8 cellular contexts compared by ENCODE assay signal in the genomic region with DNA sequence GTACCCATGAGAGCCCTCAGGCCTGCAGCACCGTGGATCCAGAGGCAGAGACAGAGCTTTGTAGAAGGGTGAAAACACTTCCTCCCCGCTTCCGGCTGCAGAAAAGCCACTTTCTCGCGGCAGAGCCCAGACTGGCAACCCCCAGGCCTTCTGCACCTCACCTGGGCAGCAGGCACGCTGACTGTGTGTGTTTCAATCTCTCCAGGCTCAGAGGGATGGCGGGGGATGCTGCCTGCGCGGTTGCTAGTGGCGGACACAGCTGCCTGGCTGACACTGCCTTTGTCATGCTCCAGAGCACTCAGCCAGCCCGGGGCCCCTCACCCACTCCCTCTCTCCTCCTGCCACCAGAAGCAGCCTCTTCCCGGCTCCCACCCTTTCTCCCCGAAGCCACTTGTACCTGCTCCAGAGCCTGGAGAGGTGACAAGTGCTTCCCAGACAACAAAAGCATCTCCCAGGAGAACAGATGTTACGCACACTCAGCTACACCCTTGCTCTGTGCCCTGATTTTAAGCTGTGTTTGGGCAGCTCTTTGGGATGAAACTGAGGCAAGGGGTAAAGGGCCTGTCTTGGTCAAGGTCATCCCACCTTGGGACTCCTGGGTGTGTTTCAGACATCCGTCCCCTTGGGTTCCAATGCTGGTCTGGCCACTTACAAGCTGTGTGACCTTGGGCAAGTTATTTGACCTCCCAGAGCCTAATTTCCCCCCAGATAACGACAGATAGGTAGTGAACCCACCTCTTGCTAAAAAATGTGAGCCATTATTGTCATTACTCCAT. TPM values are rescaled to one million over a fixed set of nuclear protein-coding genes. Genes with fewer than 3 reads are reported as not detected.
DNase-seq lines count a peak whose midpoint lies in the region; ATAC-seq, FAIRE-seq and TF ChIP-seq lines count a peak whose summit lies in the region.

No MANE protein-coding gene starts in this region.

- H3K27me3 Mint-ChIP-seq in CD8-positive, alpha-beta T cell (ENCODE audit: low read depth): no peaks in the 10 kb centered on the region
- H3K27me3 Mint-ChIP-seq in activated CD8-positive, alpha-beta T cell treated with anti-CD3 and anti-CD28 coated beads for 36 hours: no peaks in the 10 kb centered on the region
- H3K27me3 Mint-ChIP-seq in progenitor cell of endocrine pancreas: no peaks in the 10 kb centered on the region

- peak overlapping the region; percentile 57 for H3K4me3 ChIP-seq in CD8-positive, alpha-beta T cell (ENCODE audit: low read depth, low read length)
- H3K4me3 ChIP-seq in epithelial cell of proximal tubule (ENCODE audit: low read depth, low read length): peak overlapping the region; percentile 86

- peaks cover 26% of the 10 kb centered on the region for H3K4me1 Mint-ChIP-seq in CD8-positive, alpha-beta T cell (ENCODE audit: low read depth)
- peaks cover 29% of the 10 kb centered on the region for H3K4me1 Mint-ChIP-seq in activated CD8-positive, alpha-beta T cell treated with anti-CD3 and anti-CD28 coated beads for 36 hours (ENCODE audit: low read depth)
- peaks cover 9% of the 10 kb centered on the region for H3K4me1 Mint-ChIP-seq in progenitor cell of endocrine pancreas (ENCODE audit: low read depth)

- H3K4me1 ChIP-seq in CD8-positive, alpha-beta T cell (ENCODE audit: insufficient read depth, low read length): peaks cover 16% of the 10 kb centered on the region

- H3K4me3 Mint-ChIP-seq in CD8-positive, alpha-beta T cell: peak overlapping the region; percentile 91
- peak overlapping the region; percentile 84 for H3K4me3 Mint-ChIP-seq in activated CD8-positive, alpha-beta T cell treated with anti-CD3 and anti-CD28 coated beads for 36 hours
- H3K4me3 Mint-ChIP-seq in progenitor cell of endocrine pancreas (ENCODE audit: low read depth): peak overlapping the region; percentile 90

- intact Hi-C loops in CD8-positive, alpha-beta T cell (cut with DNase I, micrococcal nuclease): loop anchor here (1.0 to 5.0 kb wide), 10 partner anchors 9 to 231 kb away; partner anchors contain the start of genes ADCY9 (in 2 of the 2), PAM16 (in 2 of the 2), TFAP4 (in 2 of the 2) and CDIP1 (in 1 of the 2)
- intact Hi-C loops in activated CD8-positive, alpha-beta T cell treated with anti-CD3 and anti-CD28 coated beads for 36 hours (cut with micrococcal nuclease): no loop called here

- peak overlapping the region; percentile 55 for H3K27ac ChIP-seq in CD8-positive, alpha-beta T cell (ENCODE audit: low read depth, low read length)

- peaks cover 7% of the 10 kb centered on the region for H3K36me3 Mint-ChIP-seq in CD8-positive, alpha-beta T cell
- peaks cover 24% of the 10 kb centered on the region for H3K36me3 Mint-ChIP-seq in activated CD8-positive, alpha-beta T cell treated with anti-CD3 and anti-CD28 coated beads for 36 hours (ENCODE audit: low read depth)
- H3K36me3 Mint-ChIP-seq in progenitor cell of endocrine pancreas (ENCODE audit: insufficient read depth): peaks cover 1% of the 10 kb centered on the region

- TF ChIP-seq CTCF in CD8-positive, alpha-beta T cell (IDR thresholded peaks at IDR 0.05): no peak
- TF ChIP-seq CTCF in activated CD8-positive, alpha-beta T cell treated with anti-CD3 and anti-CD28 coated beads for 36 hours (IDR thresholded peaks at IDR 0.05): no peak
- no peak for TF ChIP-seq CTCF in epithelial cell of proximal tubule (conservative IDR thresholded peaks at IDR 0.05; ENCODE audit: low read depth, low read length)
- no peak for TF ChIP-seq CTCF in progenitor cell of endocrine pancreas (IDR thresholded peaks at IDR 0.05; ENCODE audit: unreplicated experiment)

- no peaks in the 10 kb centered on the region for H3K9me3 Mint-ChIP-seq in CD8-positive, alpha-beta T cell
- peaks cover 4% of the 10 kb centered on the region for H3K9me3 Mint-ChIP-seq in activated CD8-positive, alpha-beta T cell treated with anti-CD3 and anti-CD28 coated beads for 36 hours
- H3K9me3 Mint-ChIP-seq in progenitor cell of endocrine pancreas (ENCODE audit: low read depth): no peaks in the 10 kb centered on the region

- FAIRE-seq in RCC 7860 (lab: Jason Lieb, UNC): no peak

- POLR2A ChIA-PET in CD8-positive, alpha-beta T cell (lab: Charles Lee): interaction anchor here (0.9 to 4.2 kb wide), 4 partner anchors 13 to 53 kb away, joined by 3 to 25 read pairs (median 5); partner anchors contain the start of gene TFAP4
- POLR2A ChIA-PET in activated CD8-positive, alpha-beta T cell treated with anti-CD3 and anti-CD28 coated beads for 36 hours (lab: Charles Lee): interaction anchor here (1.0 to 1.9 kb wide), 8 partner anchors 9 to 526 kb away, joined by 3 to 12 read pairs (median 5); partner anchors contain the start of gene TFAP4

- peak; percentile 20 to 74 (median 59) for DNase-seq in CD8-positive, alpha-beta T cell
- peak; percentile 79 for DNase-seq in NAMALWA (ENCODE audit: low spot score)
- DNase-seq in activated CD8-positive, alpha-beta T cell treated with anti-CD3 and anti-CD28 coated beads for 36 hours: peak; percentile 67
- DNase-seq in epithelial cell of proximal tubule (ENCODE audit: low read depth): no peak
- DNase-seq in progenitor cell of endocrine pancreas (ENCODE audit: low spot score, unreplicated experiment): no peak
- DNase-seq in RCC 7860 (ENCODE audit: low spot score): no peak
- no peak for DNase-seq in SHP77 treated with DMSO at 0.1 percent for 48 hours (lab: John Stamatoyannopoulos, UW)

- H3K9me3 ChIP-seq in CD8-positive, alpha-beta T cell (ENCODE audit: low read length): no peaks in the 10 kb centered on the region

- H3K27me3 ChIP-seq in CD8-positive, alpha-beta T cell (ENCODE audit: insufficient read depth, low read length): no peaks in the 10 kb centered on the region

- peak overlapping the region; percentile 97 for H3K27ac Mint-ChIP-seq in CD8-positive, alpha-beta T cell
- H3K27ac Mint-ChIP-seq in activated CD8-positive, alpha-beta T cell treated with anti-CD3 and anti-CD28 coated beads for 36 hours: peak overlapping the region; percentile 96
- H3K27ac Mint-ChIP-seq in progenitor cell of endocrine pancreas: peak overlapping the region; percentile 91

- CTCF ChIA-PET in CD8-positive, alpha-beta T cell (lab: Charles Lee): interaction anchor here (0.6 to 9.5 kb wide), 9 partner anchors 9 to 318 kb away, joined by 3 to 99 read pairs (median 3); partner anchors contain the start of genes MGRN1 and PAM16
- CTCF ChIA-PET in activated CD8-positive, alpha-beta T cell treated with anti-CD3 and anti-CD28 coated beads for 36 hours (lab: Charles Lee): interaction anchor here (0.7 to 5.2 kb wide), 9 partner anchors 9 to 166 kb away, joined by 3 to 23 read pairs (median 6); no protein-coding TSS in a partner anchor

- no peaks in the 10 kb centered on the region for H3K36me3 ChIP-seq in CD8-positive, alpha-beta T cell (ENCODE audit: insufficient read depth, low read length)

- ATAC-seq in CD8-positive, alpha-beta T cell: peak; percentile 8
- ATAC-seq in activated CD8-positive, alpha-beta T cell treated with anti-CD3 and anti-CD28 coated beads for 36 hours: peak; percentile 6
- ATAC-seq in GM19351 (IDR thresholded peaks at IDR 0.05; ENCODE audit: unreplicated experiment): no peak

RNA-seq across cellular contexts. Expression of gene GLIS2, which starts 9.2 kb away (rescaled TPM):
- not detected for total RNA-seq in CD8-positive, alpha-beta T cell
- under 1 TPM; 0.49 to 0.77 TPM for total RNA-seq in activated CD8-positive, alpha-beta T cell treated with anti-CD3 and anti-CD28 coated beads for 36 hours
- total RNA-seq in epithelial cell of proximal tubule (2.2 and 4.6 TPM in 2 replicates), progenitor cell of endocrine pancreas (22.2 and 23.2 TPM in 2 replicates)

RNA-seq across cellular contexts. Expression of gene TFAP4, which starts 33.8 kb away (rescaled TPM):
- total RNA-seq in CD8-positive, alpha-beta T cell: 1 to 10 TPM; 8.5 to 9.8 TPM
- 10 to 100 TPM; 34.6 to 36.6 TPM for total RNA-seq in activated CD8-positive, alpha-beta T cell treated with anti-CD3 and anti-CD28 coated beads for 36 hours
- total RNA-seq in epithelial cell of proximal tubule (4.0 and 10.5 TPM in 2 replicates), progenitor cell of endocrine pancreas (22.9 and 29.0 TPM in 2 replicates)

RNA-seq across cellular contexts. Expression of gene PAM16, which starts 44.5 kb away (rescaled TPM):
- 10 to 100 TPM; 30.9 to 31.4 TPM for total RNA-seq in CD8-positive, alpha-beta T cell
- 10 to 100 TPM; 65.9 to 70.1 TPM for total RNA-seq in activated CD8-positive, alpha-beta T cell treated with anti-CD3 and anti-CD28 coated beads for 36 hours
- total RNA-seq in epithelial cell of proximal tubule: 75.1 and 87.4 TPM in 2 replicates
- 33.5 and 36.7 TPM in 2 replicates for total RNA-seq in progenitor cell of endocrine pancreas

Comparison
In these comparisons a context has a peak if more than half of its experiments do, and no peak if none do; other contexts are left out.
1. DNase-seq: peak in CD8-positive, alpha-beta T cell (7 of 7), NAMALWA (single experiment) and activated CD8-positive, alpha-beta T cell treated with anti-CD3 and anti-CD28 coated beads for 36 hours (single experiment); none in epithelial cell of proximal tubule (single experiment), progenitor cell of endocrine pancreas (single experiment), RCC 7860 (single experiment) and SHP77 treated with DMSO at 0.1 percent for 48 hours (single experiment).
2. Peak in every context shown above with its lines, with median percentiles within 50 percentile points of each other: H3K27ac Mint-ChIP-seq and H3K4me3 Mint-ChIP-seq.